ENCODE assay signal across 7 cellular contexts in genomic region chr5:97914483-97914882, GRCh38.
"Had no signal": no experiment of that assay in that cellular context is flagged by ENCODE, and none has a peak within 500 bp of the region (broad histone marks: within the 10 kb centered on the region; RNA-seq: fewer than 3 reads in every experiment).

No MANE protein-coding gene starts in this region.

- H3K4me1 Mint-ChIP-seq: GM23338, H9 had no signal

- ATAC-seq: GM23338, K562 had no signal

- H3K4me3 ChIP-seq: GM23338, K562 had no signal

- H3K4me3 Mint-ChIP-seq: GM23338, H9 had no signal

- H3K4me2 ChIP-seq: GM23338 had no signal

- H3K9me3 Mint-ChIP-seq: GM23338 had no signal

- H3K27ac Mint-ChIP-seq: GM23338, H9 had no signal

- DNase-seq: H9, HCEC 1CT, IMR-90, KG1 had no signal

- H3K27ac ChIP-seq: HL-60 had no signal

- H2AFZ ChIP-seq: GM23338 had no signal
